ENCODE assay signal across 1 cellular context in the genomic region with DNA sequence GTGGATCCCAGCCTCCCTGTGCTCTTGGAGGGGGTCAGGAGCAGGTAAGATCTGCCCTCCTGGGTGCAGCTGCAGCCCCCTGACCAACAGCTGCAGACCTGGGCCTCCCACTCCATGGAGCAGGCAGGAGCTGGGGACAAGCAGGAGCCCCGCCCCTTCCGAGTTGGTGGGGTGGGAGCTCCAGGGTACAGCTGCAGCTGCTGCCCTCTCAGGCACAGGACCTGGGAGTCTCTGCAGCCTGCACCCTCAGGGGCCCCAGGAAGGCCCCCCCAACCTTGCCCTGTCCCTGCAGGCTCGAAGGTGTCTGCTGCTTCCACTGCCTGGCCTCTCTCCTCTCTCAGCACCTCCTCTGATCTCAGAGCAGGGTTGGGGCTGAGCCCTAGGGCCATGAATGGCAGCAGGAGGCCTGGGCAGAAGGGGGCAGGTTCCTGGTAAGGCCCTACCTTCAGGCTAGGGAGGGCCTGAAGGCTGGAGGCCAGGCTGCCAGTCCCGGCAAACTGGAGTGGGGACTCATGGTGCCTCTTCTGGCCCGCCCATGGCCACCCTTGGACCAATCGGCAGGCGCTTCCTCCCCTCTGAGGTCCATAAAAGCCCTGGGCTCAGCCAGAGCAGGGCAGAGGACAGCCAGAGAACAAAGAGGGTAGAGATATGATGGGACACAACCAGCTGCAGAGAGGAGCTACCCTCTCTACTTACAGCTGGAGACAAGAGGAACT.
TF ChIP-seq lines count a peak whose summit lies in the region.

No MANE protein-coding gene starts in this region.

TF ChIP-seq in SK-N-SH, 30 proteins besides CTCF, POLR2A, EP300 and RAD21 (continued from another document):
- TF ChIP-seq, protein P1, sequence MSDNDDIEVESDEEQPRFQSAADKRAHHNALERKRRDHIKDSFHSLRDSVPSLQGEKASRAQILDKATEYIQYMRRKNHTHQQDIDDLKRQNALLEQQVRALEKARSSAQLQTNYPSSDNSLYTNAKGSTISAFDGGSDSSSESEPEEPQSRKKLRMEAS (IDR thresholded peaks at IDR 0.05; ENCODE audit: low read depth): no peak
- no peak for TF ChIP-seq MXI1 (IDR thresholded peaks at IDR 0.05; ENCODE audit: low read depth, low read length)
- TF ChIP-seq SMC3 (IDR thresholded peaks at IDR 0.05; ENCODE audit: low read depth, low read length): no peak
- no peak for TF ChIP-seq JUND (IDR thresholded peaks at IDR 0.05)
- TF ChIP-seq, protein P2, sequence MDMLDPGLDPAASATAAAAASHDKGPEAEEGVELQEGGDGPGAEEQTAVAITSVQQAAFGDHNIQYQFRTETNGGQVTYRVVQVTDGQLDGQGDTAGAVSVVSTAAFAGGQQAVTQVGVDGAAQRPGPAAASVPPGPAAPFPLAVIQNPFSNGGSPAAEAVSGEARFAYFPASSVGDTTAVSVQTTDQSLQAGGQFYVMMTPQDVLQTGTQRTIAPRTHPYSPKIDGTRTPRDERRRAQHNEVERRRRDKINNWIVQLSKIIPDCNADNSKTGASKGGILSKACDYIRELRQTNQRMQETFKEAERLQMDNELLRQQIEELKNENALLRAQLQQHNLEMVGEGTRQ (IDR thresholded peaks at IDR 0.05; ENCODE audit: borderline replicate concordance, low read depth, low read length): no peak
- TF ChIP-seq YY1 (IDR thresholded peaks at IDR 0.05; ENCODE audit: low read depth): no peak
- TF ChIP-seq, protein P3, sequence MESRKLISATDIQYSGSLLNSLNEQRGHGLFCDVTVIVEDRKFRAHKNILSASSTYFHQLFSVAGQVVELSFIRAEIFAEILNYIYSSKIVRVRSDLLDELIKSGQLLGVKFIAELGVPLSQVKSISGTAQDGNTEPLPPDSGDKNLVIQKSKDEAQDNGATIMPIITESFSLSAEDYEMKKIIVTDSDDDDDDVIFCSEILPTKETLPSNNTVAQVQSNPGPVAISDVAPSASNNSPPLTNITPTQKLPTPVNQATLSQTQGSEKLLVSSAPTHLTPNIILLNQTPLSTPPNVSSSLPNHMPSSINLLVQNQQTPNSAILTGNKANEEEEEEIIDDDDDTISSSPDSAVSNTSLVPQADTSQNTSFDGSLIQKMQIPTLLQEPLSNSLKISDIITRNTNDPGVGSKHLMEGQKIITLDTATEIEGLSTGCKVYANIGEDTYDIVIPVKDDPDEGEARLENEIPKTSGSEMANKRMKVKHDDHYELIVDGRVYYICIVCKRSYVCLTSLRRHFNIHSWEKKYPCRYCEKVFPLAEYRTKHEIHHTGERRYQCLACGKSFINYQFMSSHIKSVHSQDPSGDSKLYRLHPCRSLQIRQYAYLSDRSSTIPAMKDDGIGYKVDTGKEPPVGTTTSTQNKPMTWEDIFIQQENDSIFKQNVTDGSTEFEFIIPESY (IDR thresholded peaks at IDR 0.05; ENCODE audit: borderline replicate concordance, low read depth): no peak
- TF ChIP-seq SIN3A (IDR thresholded peaks at IDR 0.05; ENCODE audit: borderline replicate concordance, low read depth, low read length): no peak
- no peak for TF ChIP-seq TEAD4 (IDR thresholded peaks at IDR 0.05; ENCODE audit: borderline replicate concordance, insufficient read depth)
- TF ChIP-seq, protein P4, sequence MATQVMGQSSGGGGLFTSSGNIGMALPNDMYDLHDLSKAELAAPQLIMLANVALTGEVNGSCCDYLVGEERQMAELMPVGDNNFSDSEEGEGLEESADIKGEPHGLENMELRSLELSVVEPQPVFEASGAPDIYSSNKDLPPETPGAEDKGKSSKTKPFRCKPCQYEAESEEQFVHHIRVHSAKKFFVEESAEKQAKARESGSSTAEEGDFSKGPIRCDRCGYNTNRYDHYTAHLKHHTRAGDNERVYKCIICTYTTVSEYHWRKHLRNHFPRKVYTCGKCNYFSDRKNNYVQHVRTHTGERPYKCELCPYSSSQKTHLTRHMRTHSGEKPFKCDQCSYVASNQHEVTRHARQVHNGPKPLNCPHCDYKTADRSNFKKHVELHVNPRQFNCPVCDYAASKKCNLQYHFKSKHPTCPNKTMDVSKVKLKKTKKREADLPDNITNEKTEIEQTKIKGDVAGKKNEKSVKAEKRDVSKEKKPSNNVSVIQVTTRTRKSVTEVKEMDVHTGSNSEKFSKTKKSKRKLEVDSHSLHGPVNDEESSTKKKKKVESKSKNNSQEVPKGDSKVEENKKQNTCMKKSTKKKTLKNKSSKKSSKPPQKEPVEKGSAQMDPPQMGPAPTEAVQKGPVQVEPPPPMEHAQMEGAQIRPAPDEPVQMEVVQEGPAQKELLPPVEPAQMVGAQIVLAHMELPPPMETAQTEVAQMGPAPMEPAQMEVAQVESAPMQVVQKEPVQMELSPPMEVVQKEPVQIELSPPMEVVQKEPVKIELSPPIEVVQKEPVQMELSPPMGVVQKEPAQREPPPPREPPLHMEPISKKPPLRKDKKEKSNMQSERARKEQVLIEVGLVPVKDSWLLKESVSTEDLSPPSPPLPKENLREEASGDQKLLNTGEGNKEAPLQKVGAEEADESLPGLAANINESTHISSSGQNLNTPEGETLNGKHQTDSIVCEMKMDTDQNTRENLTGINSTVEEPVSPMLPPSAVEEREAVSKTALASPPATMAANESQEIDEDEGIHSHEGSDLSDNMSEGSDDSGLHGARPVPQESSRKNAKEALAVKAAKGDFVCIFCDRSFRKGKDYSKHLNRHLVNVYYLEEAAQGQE (IDR thresholded peaks at IDR 0.05; ENCODE audit: low read depth, low read length): no peak
TF ChIP-seq in SK-N-SH: peak in this region for 0.
